ENCODE assay signal across 13 cellular contexts in genomic region chr2:138421315-138421970, GRCh38.
DNase-seq lines count a peak whose midpoint lies in the region; ATAC-seq and TF ChIP-seq lines count a peak whose summit lies in the region.
"Had no signal": no experiment of that assay in that cellular context is flagged by ENCODE, and none has a peak within 500 bp of the region (broad histone marks: within the 10 kb centered on the region; RNA-seq: fewer than 3 reads in every experiment).

No MANE protein-coding gene starts in this region.

- peaks cover 4% of the 10 kb centered on the region for H3F3A ChIP-seq in PC-3 (ENCODE audit: low read length, unreplicated experiment)

- no peaks in the 10 kb centered on the region for H3K9me3 Mint-ChIP-seq in Calu3 (ENCODE audit: low read depth, unreplicated experiment)

- no peak overlapping the region for H2BK12ac ChIP-seq in mesenchymal stem cell (ENCODE audit: low read length in 2 of 2)

- peak; percentile 71 for ATAC-seq in PC-3
- ATAC-seq: activated CD8-positive, alpha-beta T cell treated with anti-CD3 and anti-CD28 coated beads, Interleukin-2, amount 10 ng/mL, durations not matched to agents 7 days and 5 days had no signal

- H3K79me1 ChIP-seq in mesenchymal stem cell (replicated peaks; ENCODE audit: low read length, poor library complexity, severe bottlenecking) = no peaks in the 10 kb centered on the region

- H3K14ac ChIP-seq in mesenchymal stem cell (ENCODE audit: low read length in 2 of 2) = no peak overlapping the region

- no peaks in the 10 kb centered on the region for H3K36me3 ChIP-seq in PC-3 (ENCODE audit: low read depth, low read length)
- H3K36me3 ChIP-seq in mesenchymal stem cell (ENCODE audit: control insufficient read depth in 1 of 2, insufficient read depth in 2 of 2, low read depth in 1 of 2, low read length in 2 of 2) = no peaks in the 10 kb centered on the region
- H3K36me3 ChIP-seq: lower lobe of right lung had no signal

- no peak overlapping the region for H4K91ac ChIP-seq in mesenchymal stem cell (ENCODE audit: low read length)

- H3K4me2 ChIP-seq in PC-3 (ENCODE audit: low read length) = peak overlapping the region; percentile 63
- peak overlapping the region; percentile 25 for H3K4me2 ChIP-seq in mesenchymal stem cell (ENCODE audit: low read length, poor library complexity, severe bottlenecking)

- no peak overlapping the region for H2BK120ac ChIP-seq in mesenchymal stem cell (ENCODE audit: low read depth, low read length)

- H4K20me1 ChIP-seq in PC-3 (ENCODE audit: low read length) = no peaks in the 10 kb centered on the region

- peaks cover 17% of the 10 kb centered on the region for H3K36me3 Mint-ChIP-seq in Calu3 (ENCODE audit: insufficient read depth, unreplicated experiment)

- POLR2A ChIA-PET in PC-3 (lab: Charles Lee; ENCODE audit: unreplicated experiment) = no interaction called here

- peaks cover 78% of the 10 kb centered on the region for H3K4me1 Mint-ChIP-seq in Calu3 (ENCODE audit: low read depth, unreplicated experiment)

- H3K4me1 ChIP-seq in PC-3 (ENCODE audit: insufficient read depth, low read length) = peaks cover 26% of the 10 kb centered on the region
- H3K4me1 ChIP-seq in mesenchymal stem cell (ENCODE audit: control insufficient read depth, insufficient read depth, low read depth, low read length) = peaks cover 2% of the 10 kb centered on the region

- intact Hi-C loops in Calu3 (cut with micrococcal nuclease; ENCODE audit: unreplicated experiment) = loop anchor here (5.0 kb wide), 1 partner anchor 154 kb away; no protein-coding TSS in a partner anchor
- intact Hi-C loops in PC-3 (cut with micrococcal nuclease) = no loop called here

- H4K8ac ChIP-seq in mesenchymal stem cell (ENCODE audit: low read length) = no peak overlapping the region

- no peaks in the 10 kb centered on the region for H3K27me3 ChIP-seq in PC-3 (ENCODE audit: low read length)
- no peaks in the 10 kb centered on the region for H3K27me3 ChIP-seq in mesenchymal stem cell (ENCODE audit: control insufficient read depth in 1 of 2, insufficient read depth in 1 of 2, low read length in 2 of 2)
- H3K27me3 ChIP-seq: vagina had no signal

- DNase-seq in Calu3 (no peak), PC-3 (peak; percentile 77), dermis blood vessel endothelial cell (peak; percentile 29), mesenchymal stem cell (peak; percentile 1), NCI-H446 treated with DMSO at 0.1 percent for 48 hours (lab: John Stamatoyannopoulos, UW) (no peak)
- DNase-seq in effector CD8-positive, alpha-beta T cell (lab: John Stamatoyannopoulos, UW) = no peak
- DNase-seq in stimulated activated CD4-positive, alpha-beta T cell treated with anti-CD3 and anti-CD28 coated beads, Interleukin-15, amount 100 ng/mL, for 24 hours = no peak
- no peak for DNase-seq in activated CD4-positive, alpha-beta T cell treated with anti-CD3 and anti-CD28 coated beads, Interleukin-2, amount 50 U/mL, for 4 hours
- DNase-seq: activated CD8-positive, alpha-beta T cell treated with anti-CD3 and anti-CD28 coated beads, Interleukin-2, amount 10 ng/mL, durations not matched to agents 7 days and 5 days; head of caudate nucleus; lower lobe of right lung; nucleus accumbens had no signal

- 60% methylated on average over 2 of the region's 3 CpGs for WGBS in mesenchymal stem cell

- H3K4me3 Mint-ChIP-seq in Calu3 (ENCODE audit: low read depth, unreplicated experiment) = peak overlapping the region; percentile 16
- H3K4me3 Mint-ChIP-seq: activated CD8-positive, alpha-beta T cell treated with anti-CD3 and anti-CD28 coated beads, Interleukin-2, amount 10 ng/mL, durations not matched to agents 7 days and 5 days had no signal

- H3K4ac ChIP-seq in mesenchymal stem cell (ENCODE audit: low read depth in 1 of 2, low read length in 2 of 2) = no peak overlapping the region

- H3K27ac Mint-ChIP-seq in Calu3 (ENCODE audit: unreplicated experiment) = peak overlapping the region; percentile 68
- H3K27ac Mint-ChIP-seq: activated CD8-positive, alpha-beta T cell treated with anti-CD3 and anti-CD28 coated beads, Interleukin-2, amount 10 ng/mL, durations not matched to agents 7 days and 5 days had no signal

- TSS peak; percentile 87 for BruUV-seq in Calu3 (replicated peaks; lab: Mats Ljungman, UMichigan)
- TSS peak; percentile 46 for BruUV-seq in PC-3 (replicated peaks; lab: Mats Ljungman, UMichigan)

- H2AK5ac ChIP-seq in mesenchymal stem cell (ENCODE audit: low read length, severe bottlenecking) = no peak overlapping the region

- no peak overlapping the region for H2BK15ac ChIP-seq in mesenchymal stem cell (ENCODE audit: low read depth, poor library complexity, severe bottlenecking)

- no peaks in the 10 kb centered on the region for H3K79me2 ChIP-seq in PC-3 (ENCODE audit: low read length)

- TF ChIP-seq CTCF in Calu3 (IDR thresholded peaks at IDR 0.05; ENCODE audit: unreplicated experiment) = no peak
- TF ChIP-seq CTCF in PC-3 (conservative IDR thresholded peaks at IDR 0.05; ENCODE audit: low read depth, low read length) = no peak

- peak overlapping the region; percentile 21; the same call in 1 of the 2 replicates for H3K9ac ChIP-seq in PC-3 (ENCODE audit: low read length)
- H3K9ac ChIP-seq in mesenchymal stem cell (ENCODE audit: low read length) = no peak overlapping the region

- no peak overlapping the region for H3K4me3 ChIP-seq in PC-3 (ENCODE audit: low read length)
- H3K4me3 ChIP-seq in mesenchymal stem cell (ENCODE audit: insufficient read depth in 1 of 2, low read depth in 1 of 2, low read length in 2 of 2) = no peak overlapping the region
- H3K4me3 ChIP-seq: lower lobe of right lung, vagina had no signal

- H3K27me3 Mint-ChIP-seq in Calu3 (ENCODE audit: unreplicated experiment) = no peaks in the 10 kb centered on the region

- H2BK5ac ChIP-seq in mesenchymal stem cell (ENCODE audit: low read depth, low read length, poor library complexity, severe bottlenecking) = no peak overlapping the region

- no peak overlapping the region for H2AFZ ChIP-seq in PC-3 (ENCODE audit: low read length)
- H2AFZ ChIP-seq in mesenchymal stem cell (ENCODE audit: low read depth, low read length) = no peak overlapping the region

- no peak overlapping the region for H3K23ac ChIP-seq in mesenchymal stem cell (ENCODE audit: low read length in 2 of 2)

- CTCF ChIA-PET in Calu3 (lab: Charles Lee) = interaction anchor here (0.6 to 0.8 kb wide), 2 partner anchors 15 to 457 kb away, joined by 3 read pairs; partner anchors contain the start of gene HNMT
- CTCF ChIA-PET in PC-3 (lab: Charles Lee) = no interaction called here

- H3K27ac ChIP-seq in PC-3 (ENCODE audit: low read length) (peak overlapping the region; percentile 85), mesenchymal stem cell (ENCODE audit: low read length, poor library complexity, severe bottlenecking) (peak overlapping the region; percentile 78)
- H3K27ac ChIP-seq: lower lobe of right lung, vagina had no signal

- H3K9me2 ChIP-seq in PC-3 (replicated peaks; ENCODE audit: low read length) = no peaks in the 10 kb centered on the region

- H3K9me3 ChIP-seq in PC-3 (ENCODE audit: low read length) (no peaks in the 10 kb centered on the region), mesenchymal stem cell (ENCODE audit: control insufficient read depth, low read length) (no peaks in the 10 kb centered on the region)
- H3K9me3 ChIP-seq: vagina had no signal

- no peak overlapping the region for H3K18ac ChIP-seq in mesenchymal stem cell (ENCODE audit: low read depth in 1 of 2, low read length in 2 of 2)

Comparison
In these comparisons a context has a peak if more than half of its experiments do, and no peak if none do; other contexts are left out.
1. DNase-seq: peak in PC-3 (single experiment), dermis blood vessel endothelial cell (single experiment) and mesenchymal stem cell (single experiment); none in Calu3 (single experiment), effector CD8-positive, alpha-beta T cell (single experiment), stimulated activated CD4-positive, alpha-beta T cell treated with anti-CD3 and anti-CD28 coated beads, Interleukin-15, amount 100 ng/mL, for 24 hours (single experiment), activated CD4-positive, alpha-beta T cell treated with anti-CD3 and anti-CD28 coated beads, Interleukin-2, amount 50 U/mL, for 4 hours (0 of 2) and NCI-H446 treated with DMSO at 0.1 percent for 48 hours (single experiment).